ENCODE assay signal across 31 cellular contexts in the genomic region with DNA sequence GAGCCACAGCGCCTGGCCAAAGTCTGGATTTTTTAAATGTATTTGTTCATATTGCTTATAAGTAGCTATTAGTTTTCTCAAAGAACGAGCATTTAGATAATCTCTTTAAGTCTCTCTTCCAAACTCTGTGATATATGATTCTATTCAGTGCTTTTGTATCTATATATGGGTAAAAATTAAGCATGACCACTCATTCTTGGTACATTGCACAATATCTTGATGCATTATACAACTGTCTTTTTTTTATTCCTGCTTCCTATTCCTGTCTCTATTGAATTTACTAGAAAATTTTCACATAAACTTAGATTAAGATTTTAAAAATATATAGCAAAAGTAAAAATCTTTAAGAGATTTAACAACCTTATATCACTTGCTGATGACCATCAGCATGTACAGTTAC.
"Had no signal": no experiment of that assay in that cellular context is flagged by ENCODE, and none has a peak within 500 bp of the region (broad histone marks: within the 10 kb centered on the region; RNA-seq: fewer than 3 reads in every experiment).

No MANE protein-coding gene starts in this region.

- H3K9me3 ChIP-seq: body of pancreas, esophagus muscularis mucosa, gastroesophageal sphincter had no signal

- H3K27ac ChIP-seq: body of pancreas, esophagus muscularis mucosa, gastroesophageal sphincter had no signal

- FAIRE-seq: astrocyte, colon had no signal

- DNase-seq: activated CD4-positive, alpha-beta memory T cell treated with anti-CD3 and anti-CD28 coated beads for 36 hours; activated CD4-positive, alpha-beta T cell treated with anti-CD3 and anti-CD28 coated beads for 36 hours; activated CD4-positive, alpha-beta T cell treated with anti-CD3 and anti-CD28 coated beads, Interleukin-2, amount 10 ng/mL, durations not matched to agents 24 days and 14 days; activated CD4-positive, CD25-positive, alpha-beta regulatory T cell; activated CD4-positive, CD25-positive, alpha-beta regulatory T cell treated with anti-CD3 and anti-CD28 coated beads, Interleukin-2, amount 50 U/mL, for 72 hours; activated CD8-positive, alpha-beta memory T cell treated with anti-CD3 and anti-CD28 coated beads, Interleukin-2, amount 10 ng/mL, durations not matched to agents 7 days and 5 days; activated CD8-positive, alpha-beta memory T cell treated with anti-CD3 and anti-CD28 coated beads, Interleukin-2, amount 50 U/mL, for 4 hours; activated CD8-positive, alpha-beta T cell treated with anti-CD3 and anti-CD28 coated beads, Interleukin-2, amount 10 ng/mL, durations not matched to agents 7 days and 5 days; activated gamma-delta T cell; activated naive CD4-positive, alpha-beta T cell; activated naive CD4-positive, alpha-beta T cell treated with anti-CD3 and anti-CD28 coated beads, Interleukin-2, amount 10 ng/mL, durations not matched to agents 7 days and 5 days; activated naive CD8-positive, alpha-beta T cell treated with anti-CD3 and anti-CD28 coated beads, Interleukin-2, amount 10 ng/mL, durations not matched to agents 7 days and 5 days; activated T-cell treated with anti-CD3 and anti-CD28 coated beads, Interleukin-2, amount 50 U/mL, for 24 hours; activated T-cell treated with anti-CD3 and anti-CD28 coated beads, Interleukin-2, amount 50 U/mL, for 72 hours; amniotic stem cell; anterior cingulate cortex; body of pancreas; caudate nucleus; cortex of kidney; dermis blood vessel endothelial cell; effector CD4-positive, alpha-beta T cell; effector memory CD8-positive, alpha-beta T cell; erythroblast; foreskin melanocyte; head of caudate nucleus; hippocampal formation; T-helper 2 cell had no signal

- H3K36me3 ChIP-seq: esophagus muscularis mucosa, gastroesophageal sphincter had no signal

- H3K4me3 ChIP-seq: body of pancreas, esophagus muscularis mucosa, gastroesophageal sphincter had no signal

- H3K27me3 ChIP-seq: body of pancreas, esophagus muscularis mucosa, gastroesophageal sphincter had no signal
